Comparison of ENCODE assay signal across 8 cellular contexts in genomic region chr20:63740070-63740500, GRCh38. TPM values are rescaled to one million over a fixed set of nuclear protein-coding genes. Genes with fewer than 3 reads are reported as not detected.
DNase-seq lines count a peak whose midpoint lies in the region; ATAC-seq and TF ChIP-seq lines count a peak whose summit lies in the region.

No MANE protein-coding gene starts in this region.

- H3K79me2 ChIP-seq in parathyroid adenoma: no peaks in the 10 kb centered on the region

- no peaks in the 10 kb centered on the region for H3K27me3 ChIP-seq in cardiac muscle cell
- no peaks in the 10 kb centered on the region for H3K27me3 ChIP-seq in parathyroid adenoma (ENCODE audit: control insufficient read depth, insufficient read depth, low read length)

- no peak for TF ChIP-seq CTCF in AG09309 (IDR thresholded peaks at IDR 0.05; ENCODE audit: control insufficient read depth, insufficient read depth, low read depth, low read length, missing control alignments)
- TF ChIP-seq CTCF in cardiac muscle cell (IDR thresholded peaks at IDR 0.05; ENCODE audit: low read depth, low read length): no peak
- no peak for TF ChIP-seq CTCF in parathyroid adenoma (IDR thresholded peaks at IDR 0.05)

- H3K27ac ChIP-seq in cardiac muscle cell: peak overlapping the region; percentile 64
- H3K27ac ChIP-seq in parathyroid adenoma: peak overlapping the region; percentile 66

- no peak overlapping the region for H3K9ac ChIP-seq in parathyroid adenoma

- H3K27ac Mint-ChIP-seq in activated naive CD4-positive, alpha-beta T cell treated with anti-CD3 and anti-CD28 coated beads, Interleukin-2, amount 50 U/mL, for 72 hours: no peak overlapping the region

- peak overlapping the region; percentile 77 for H3K4me3 ChIP-seq in AG09309 (ENCODE audit: control insufficient read depth, low read depth, low read length)
- H3K4me3 ChIP-seq in cardiac muscle cell: peak overlapping the region; percentile 67
- H3K4me3 ChIP-seq in parathyroid adenoma (ENCODE audit: low read depth, low read length): peak overlapping the region; percentile 63

- H3K9me3 Mint-ChIP-seq in activated naive CD4-positive, alpha-beta T cell treated with anti-CD3 and anti-CD28 coated beads, Interleukin-2, amount 50 U/mL, for 72 hours: no peaks in the 10 kb centered on the region

- H3K4me1 ChIP-seq in cardiac muscle cell (ENCODE audit: low read depth): peaks cover 19% of the 10 kb centered on the region
- peaks cover 10% of the 10 kb centered on the region for H3K4me1 ChIP-seq in parathyroid adenoma

- peak overlapping the region; percentile 57 for H2AFZ ChIP-seq in parathyroid adenoma

- peaks cover 27% of the 10 kb centered on the region for H3K36me3 ChIP-seq in cardiac muscle cell
- no peaks in the 10 kb centered on the region for H3K36me3 ChIP-seq in parathyroid adenoma (ENCODE audit: control insufficient read depth, insufficient read depth, low read length)

- no peaks in the 10 kb centered on the region for H3K36me3 Mint-ChIP-seq in activated naive CD4-positive, alpha-beta T cell treated with anti-CD3 and anti-CD28 coated beads, Interleukin-2, amount 50 U/mL, for 72 hours

- no peaks in the 10 kb centered on the region for H3K9me3 ChIP-seq in cardiac muscle cell (ENCODE audit: low read depth)
- H3K9me3 ChIP-seq in parathyroid adenoma (ENCODE audit: control insufficient read depth, low read length): no peaks in the 10 kb centered on the region

- DNase-seq in AG09309 (ENCODE audit: low read depth): no peak
- DNase-seq in NCI-H69 (lab: John Stamatoyannopoulos, UW): peak; percentile 73
- DNase-seq in activated naive CD4-positive, alpha-beta T cell treated with anti-CD3 and anti-CD28 coated beads, Interleukin-2, amount 50 U/mL, for 72 hours (ENCODE audit: low spot score in 2 of 2): no peak
- DNase-seq in cardiac muscle cell (ENCODE audit: low read depth in 1 of 2, low spot score in 1 of 2): peak; percentile 46 to 64
- no peak for DNase-seq in HuH-7 (ENCODE audit: low spot score)
- no peak for DNase-seq in DMS79 (lab: John Stamatoyannopoulos, UW)

- H3K4me2 ChIP-seq in parathyroid adenoma (ENCODE audit: low read length): peak overlapping the region; percentile 70

- peak; percentile 9 for ATAC-seq in GM19328 (IDR thresholded peaks at IDR 0.05; ENCODE audit: unreplicated experiment)
- peak; percentile 10 to 16 for ATAC-seq in activated naive CD4-positive, alpha-beta T cell treated with anti-CD3 and anti-CD28 coated beads, Interleukin-2, amount 50 U/mL, for 72 hours

RNA-seq across cellular contexts. Expression of gene SLC2A4RG, which starts 0.5 kb away (rescaled TPM):
- total RNA-seq in activated naive CD4-positive, alpha-beta T cell treated with anti-CD3 and anti-CD28 coated beads, Interleukin-2, amount 50 U/mL, for 72 hours: 10 to 100 TPM; 24.7 to 37.2 TPM
- total RNA-seq in cardiac muscle cell: 79.2 and 177 TPM in 2 replicates
- 46.6 and 58.0 TPM in 2 replicates for polyA plus RNA-seq in cardiac muscle cell

RNA-seq across cellular contexts. Expression of gene LIME1, which starts 3.6 kb away (rescaled TPM):
- total RNA-seq in activated naive CD4-positive, alpha-beta T cell treated with anti-CD3 and anti-CD28 coated beads, Interleukin-2, amount 50 U/mL, for 72 hours: 10 to 100 TPM in 1 of 2 donors, 1 to 10 TPM in 1; 6.3 to 18.2 TPM
- total RNA-seq in cardiac muscle cell: 10.1 and 19.2 TPM in 2 replicates
- polyA plus RNA-seq in cardiac muscle cell: 7.0 and 17.4 TPM in 2 replicates

RNA-seq across cellular contexts. Expression of gene ZGPAT, which starts 32.2 kb away (rescaled TPM):
- total RNA-seq in activated naive CD4-positive, alpha-beta T cell treated with anti-CD3 and anti-CD28 coated beads, Interleukin-2, amount 50 U/mL, for 72 hours: 10 to 100 TPM; 12.5 to 24.0 TPM
- 36.3 and 48.8 TPM in 2 replicates for total RNA-seq in cardiac muscle cell
- 30.0 and 37.5 TPM in 2 replicates for polyA plus RNA-seq in cardiac muscle cell

RNA-seq across cellular contexts. Expression of gene ARFRP1, which starts 32.3 kb away (rescaled TPM):
- total RNA-seq in activated naive CD4-positive, alpha-beta T cell treated with anti-CD3 and anti-CD28 coated beads, Interleukin-2, amount 50 U/mL, for 72 hours: 10 to 100 TPM; 36.1 to 53.4 TPM
- total RNA-seq in cardiac muscle cell: 46.1 and 61.3 TPM in 2 replicates
- 75.0 and 85.1 TPM in 2 replicates for polyA plus RNA-seq in cardiac muscle cell

RNA-seq across cellular contexts. Expression of gene TNFRSF6B, which starts 43.6 kb away (rescaled TPM):
- not detected for total RNA-seq in activated naive CD4-positive, alpha-beta T cell treated with anti-CD3 and anti-CD28 coated beads, Interleukin-2, amount 50 U/mL, for 72 hours
- 9.5 and 10.3 TPM in 2 replicates for total RNA-seq in cardiac muscle cell
- 3.3 and 4.9 TPM in 2 replicates for polyA plus RNA-seq in cardiac muscle cell

Comparison
In these comparisons a context has a peak if more than half of its experiments do, and no peak if none do; other contexts are left out.
1. DNase-seq: peak in NCI-H69 (single experiment) and cardiac muscle cell (2 of 2); none in AG09309 (single experiment), activated naive CD4-positive, alpha-beta T cell treated with anti-CD3 and anti-CD28 coated beads, Interleukin-2, amount 50 U/mL, for 72 hours (0 of 2), HuH-7 (single experiment) and DMS79 (single experiment).
2. Peak in every context shown above with its lines, with median percentiles within 50 percentile points of each other: H3K4me3 ChIP-seq.